ENCODE assay signal across 21 cellular contexts in the genomic region with DNA sequence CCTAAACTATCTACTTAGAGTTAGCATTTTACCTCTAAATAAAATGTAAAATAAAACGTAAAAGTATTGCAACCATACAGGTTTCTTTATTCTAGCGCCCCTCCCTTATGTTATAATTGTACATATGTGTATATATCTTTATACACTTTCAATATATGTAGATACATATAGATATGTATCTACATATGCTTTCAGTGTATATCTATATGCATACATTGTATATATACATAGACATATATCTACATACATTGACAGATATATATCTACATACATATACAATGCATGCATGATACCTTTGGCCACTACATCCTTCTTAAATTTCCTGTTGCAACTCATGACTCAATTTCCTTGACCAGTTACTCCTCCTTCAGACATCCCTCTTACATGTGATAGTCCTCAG.
"Had no signal": no experiment of that assay in that cellular context is flagged by ENCODE, and none has a peak within 500 bp of the region (broad histone marks: within the 10 kb centered on the region; RNA-seq: fewer than 3 reads in every experiment).

No MANE protein-coding gene starts in this region.

- H3K27me3 Mint-ChIP-seq: activated CD4-positive, alpha-beta memory T cell treated with anti-CD3 and anti-CD28 coated beads for 36 hours; activated T-helper 17 cell treated with anti-CD3 and anti-CD28 coated beads, Interleukin-2, amount 50 U/mL, for 72 hours had no signal

- H3K4me2 ChIP-seq: neural progenitor cell, smooth muscle cell had no signal

- H3K4me1 ChIP-seq: neural progenitor cell, right lobe of liver had no signal

- DNase-seq: activated CD4-positive, alpha-beta memory T cell treated with anti-CD3 and anti-CD28 coated beads for 36 hours; activated naive CD4-positive, alpha-beta T cell; activated T-cell treated with anti-CD3 and anti-CD28 coated beads for 4 hours; aorta; cerebellar nuclear complex; cortex of kidney; effector CD4-positive, alpha-beta T cell; esophagus squamous epithelium; heart right ventricle; kidney glomerular epithelial cell; left ventricle myocardium superior; right lobe of liver; stimulated activated CD4-positive, alpha-beta T cell treated with anti-CD3 and anti-CD28 coated beads, Interleukin-4, amount 100 ng/mL, for 24 hours; T-helper 2 cell; upper lobe of left lung had no signal

- H3K9me3 Mint-ChIP-seq: activated CD4-positive, alpha-beta memory T cell treated with anti-CD3 and anti-CD28 coated beads for 36 hours; activated T-helper 17 cell treated with anti-CD3 and anti-CD28 coated beads, Interleukin-2, amount 50 U/mL, for 72 hours; stimulated activated effector memory CD8-positive, alpha-beta T cell treated with anti-CD3 and anti-CD28 coated beads, Interleukin-12 subunit alpha, Interleukin-12 subunit beta, amount 100 ng/mL, for 72 hours had no signal

- H3K36me3 ChIP-seq: esophagus squamous epithelium, heart right ventricle, neural progenitor cell, right lobe of liver, thoracic aorta, upper lobe of left lung had no signal

- H3K9me3 ChIP-seq: esophagus squamous epithelium, heart right ventricle, right lobe of liver, thoracic aorta, upper lobe of left lung had no signal

- H3K9ac ChIP-seq: neural progenitor cell had no signal

- H3K4me3 Mint-ChIP-seq: activated CD4-positive, alpha-beta memory T cell treated with anti-CD3 and anti-CD28 coated beads for 36 hours; activated T-helper 17 cell treated with anti-CD3 and anti-CD28 coated beads, Interleukin-2, amount 50 U/mL, for 72 hours; neural progenitor cell; stimulated activated effector memory CD8-positive, alpha-beta T cell treated with anti-CD3 and anti-CD28 coated beads, Interleukin-12 subunit alpha, Interleukin-12 subunit beta, amount 100 ng/mL, for 72 hours had no signal

- H3K4me1 Mint-ChIP-seq: neural progenitor cell had no signal

- H3K27ac Mint-ChIP-seq: activated CD4-positive, alpha-beta memory T cell treated with anti-CD3 and anti-CD28 coated beads for 36 hours; activated T-helper 17 cell treated with anti-CD3 and anti-CD28 coated beads, Interleukin-2, amount 50 U/mL, for 72 hours; neural progenitor cell; stimulated activated effector memory CD8-positive, alpha-beta T cell treated with anti-CD3 and anti-CD28 coated beads, Interleukin-12 subunit alpha, Interleukin-12 subunit beta, amount 100 ng/mL, for 72 hours had no signal

- H3K27ac ChIP-seq: esophagus squamous epithelium, heart right ventricle, neural progenitor cell, right lobe of liver, thoracic aorta, upper lobe of left lung, VCaP had no signal

- H3K4me3 ChIP-seq: esophagus squamous epithelium, heart right ventricle, neural progenitor cell, right lobe of liver, smooth muscle cell, thoracic aorta, upper lobe of left lung had no signal

- H3K27me3 ChIP-seq: esophagus squamous epithelium, heart right ventricle, neural progenitor cell, right lobe of liver, upper lobe of left lung had no signal

- H3K36me3 Mint-ChIP-seq: activated CD4-positive, alpha-beta memory T cell treated with anti-CD3 and anti-CD28 coated beads for 36 hours had no signal

- H2AFZ ChIP-seq: neural progenitor cell had no signal
